In genomic region chr19:12759686-12760085, GRCh38 we compare ENCODE assay signal across 28 cellular contexts. TPM values are rescaled to one million over a fixed set of nuclear protein-coding genes. Genes with fewer than 3 reads are reported as not detected.
"Had no signal": no experiment of that assay in that cellular context is flagged by ENCODE, and none has a peak within 500 bp of the region (broad histone marks: within the 10 kb centered on the region; RNA-seq: fewer than 3 reads in every experiment).

No MANE protein-coding gene starts in this region.

- DNase-seq: islet precursor cell; left ventricle myocardium inferior; mesendoderm; naive B cell; natural killer cell; nephron progenitor cell; pancreas; posterior cingulate gyrus; retina; right cardiac atrium; stimulated activated CD4-positive, alpha-beta T cell treated with anti-CD3 and anti-CD28 coated beads, Interleukin-12 subunit alpha, Interleukin-12 subunit beta, amount 100 ng/mL, for 4 hours; stimulated activated CD4-positive, alpha-beta T cell treated with anti-CD3 and anti-CD28 coated beads, Interleukin-15, amount 100 ng/mL, for 24 hours; stimulated activated CD4-positive, alpha-beta T cell treated with anti-CD3 and anti-CD28 coated beads, Interleukin-2, amount 100 ng/mL, for 24 hours; stimulated activated CD4-positive, alpha-beta T cell treated with anti-CD3 and anti-CD28 coated beads, Interleukin-4, amount 100 ng/mL, for 1 hour; stimulated activated naive B cell treated with anti-CD40 and anti-IgM and Interleukin-4, amounts not matched to agents 10 μg/mL and 1 μg/mL and 100 μg/mL, for 72 hours; stimulated activated naive CD8-positive, alpha-beta T cell treated with anti-CD3 and anti-CD28 coated beads, Interleukin-15, Interleukin-2, amounts not matched to agents 100 U/mL and 50 U/mL, for 24 hours; stomach; testis; thyroid gland; transverse colon; upper lobe of left lung had no signal

- H3K27ac Mint-ChIP-seq: mesothelial cell of epicardium; natural killer cell; nephron progenitor cell; stimulated activated naive B cell treated with anti-CD40 and anti-IgM and Interleukin-4, amounts not matched to agents 10 μg/mL and 1 μg/mL and 100 μg/mL, for 72 hours had no signal

- H3K36me3 Mint-ChIP-seq: naive B cell, natural killer cell had no signal

- H3K4me3 Mint-ChIP-seq: mesothelial cell of epicardium; natural killer cell; nephron progenitor cell; stimulated activated naive B cell treated with anti-CD40 and anti-IgM and Interleukin-4, amounts not matched to agents 10 μg/mL and 1 μg/mL and 100 μg/mL, for 72 hours had no signal

- H3K9me3 Mint-ChIP-seq: mesothelial cell of epicardium; naive B cell; natural killer cell; stimulated activated naive B cell treated with anti-CD40 and anti-IgM and Interleukin-4, amounts not matched to agents 10 μg/mL and 1 μg/mL and 100 μg/mL, for 72 hours had no signal

- ATAC-seq: natural killer cell; right cardiac atrium; stimulated activated naive B cell treated with anti-CD40 and anti-IgM and Interleukin-4, amounts not matched to agents 10 μg/mL and 1 μg/mL and 100 μg/mL, for 72 hours; stimulated activated naive CD8-positive, alpha-beta T cell treated with anti-CD3 and anti-CD28 coated beads, Interleukin-15, Interleukin-2, amounts not matched to agents 100 U/mL and 50 U/mL, for 24 hours had no signal

RNA-seq across cellular contexts. Expression of gene BEST2, which starts 8.1 kb away (rescaled TPM):
- total RNA-seq: kidney epithelial cell, left ventricle myocardium inferior, lung, mesothelial cell of epicardium, mononuclear cell, natural killer cell, omental fat pad, pancreas, right cardiac atrium, sciatic nerve, thyroid gland, urinary bladder had no signal
